ENCODE assay signal across 1 cellular context in the genomic region with DNA sequence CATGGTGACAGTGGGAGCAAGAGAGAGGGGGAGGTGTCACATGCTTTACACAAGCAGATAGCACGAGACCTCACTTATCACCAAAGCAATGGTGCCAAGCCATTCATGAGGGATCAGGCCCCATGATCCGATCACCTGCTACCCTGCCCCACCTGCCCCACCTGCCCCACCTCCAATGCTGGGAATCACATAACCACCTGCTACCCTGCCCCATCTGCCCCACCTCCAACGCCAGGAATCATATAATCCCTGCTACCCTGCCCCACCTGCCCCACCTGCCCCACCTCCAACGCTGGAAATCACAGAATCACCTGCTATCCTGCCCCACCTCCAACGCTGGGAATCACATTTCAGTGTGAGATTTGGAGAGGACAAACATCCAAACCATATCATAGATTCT.
TF ChIP-seq lines count a peak whose summit lies in the region.

No MANE protein-coding gene starts in this region.

TF ChIP-seq in H1, 55 proteins besides CTCF, POLR2A, EP300 and RAD21:
- TF ChIP-seq, protein P1, sequence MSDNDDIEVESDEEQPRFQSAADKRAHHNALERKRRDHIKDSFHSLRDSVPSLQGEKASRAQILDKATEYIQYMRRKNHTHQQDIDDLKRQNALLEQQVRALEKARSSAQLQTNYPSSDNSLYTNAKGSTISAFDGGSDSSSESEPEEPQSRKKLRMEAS (IDR thresholded peaks at IDR 0.05) = no peak
- no peak for TF ChIP-seq RXRA (IDR thresholded peaks at IDR 0.05; ENCODE audit: insufficient read depth, low read depth, low read length)
- TF ChIP-seq, protein P2, sequence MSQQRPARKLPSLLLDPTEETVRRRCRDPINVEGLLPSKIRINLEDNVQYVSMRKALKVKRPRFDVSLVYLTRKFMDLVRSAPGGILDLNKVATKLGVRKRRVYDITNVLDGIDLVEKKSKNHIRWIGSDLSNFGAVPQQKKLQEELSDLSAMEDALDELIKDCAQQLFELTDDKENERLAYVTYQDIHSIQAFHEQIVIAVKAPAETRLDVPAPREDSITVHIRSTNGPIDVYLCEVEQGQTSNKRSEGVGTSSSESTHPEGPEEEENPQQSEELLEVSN (IDR thresholded peaks at IDR 0.05) = no peak
- no peak for TF ChIP-seq JUN (IDR thresholded peaks at IDR 0.05; ENCODE audit: low read depth, low read length)
- TF ChIP-seq NRF1 (IDR thresholded peaks at IDR 0.05; ENCODE audit: low read depth, low read length) = no peak
- no peak for TF ChIP-seq CBX5 (IDR thresholded peaks at IDR 0.05; ENCODE audit: low read depth, low read length)
- no peak for TF ChIP-seq SP2 (IDR thresholded peaks at IDR 0.05; ENCODE audit: low read length)
- no peak for TF ChIP-seq JUND (IDR thresholded peaks at IDR 0.05; ENCODE audit: low read length)
- TF ChIP-seq PHF8 (conservative IDR thresholded peaks at IDR 0.05; ENCODE audit: low read depth, low read length) = no peak
- no peak for TF ChIP-seq TCF12 (IDR thresholded peaks at IDR 0.05; ENCODE audit: low read depth, low read length)
- no peak for TF ChIP-seq HDAC6 (IDR thresholded peaks at IDR 0.05; ENCODE audit: low read depth, low read length)
- no peak for TF ChIP-seq SIX5 (IDR thresholded peaks at IDR 0.05; ENCODE audit: low read depth, low read length)
- no peak for TF ChIP-seq CTBP2 (IDR thresholded peaks at IDR 0.05; ENCODE audit: borderline replicate concordance, insufficient read depth, insufficient read length, low read length)
- TF ChIP-seq POLR2AphosphoS5 (IDR thresholded peaks at IDR 0.05; ENCODE audit: low read depth, low read length) = no peak
- no peak for TF ChIP-seq SAP30 (IDR thresholded peaks at IDR 0.05; ENCODE audit: insufficient read depth, insufficient replicate concordance, low read length)
- no peak for TF ChIP-seq FOSL1 (IDR thresholded peaks at IDR 0.05; ENCODE audit: insufficient read depth, low read depth, low read length)
- no peak for TF ChIP-seq ZNF274 (IDR thresholded peaks at IDR 0.05; ENCODE audit: borderline replicate concordance, extremely low read depth, low read length)
- TF ChIP-seq BRCA1 (IDR thresholded peaks at IDR 0.05; ENCODE audit: low read depth, low read length) = no peak
